14 cellular contexts compared by ENCODE assay signal in genomic region chr11:44767421-44767820, GRCh38. TPM values are rescaled to one million over a fixed set of nuclear protein-coding genes. Genes with fewer than 3 reads are reported as not detected.
DNase-seq lines count a peak whose midpoint lies in the region; ATAC-seq and TF ChIP-seq lines count a peak whose summit lies in the region.
"Had no signal": no experiment of that assay in that cellular context is flagged by ENCODE, and none has a peak within 500 bp of the region (broad histone marks: within the 10 kb centered on the region; RNA-seq: fewer than 3 reads in every experiment).

No MANE protein-coding gene starts in this region.

- H4K20me1 ChIP-seq in hepatocyte (ENCODE audit: insufficient read depth, poor library complexity, severe bottlenecking) (no peaks in the 10 kb centered on the region), PC-9 (ENCODE audit: insufficient read depth) (peaks cover 4% of the 10 kb centered on the region; the same call in 1 of the 2 replicates)

- H3F3A ChIP-seq in PC-9 (ENCODE audit: insufficient read depth, low read depth): no peaks in the 10 kb centered on the region

- ATAC-seq in HG03175 (IDR thresholded peaks at IDR 0.05; ENCODE audit: unreplicated experiment) (no peak), HG02938 (IDR thresholded peaks at IDR 0.05; ENCODE audit: unreplicated experiment) (no peak)
- ATAC-seq: activated CD8-positive, alpha-beta T cell treated with anti-CD3 and anti-CD28 coated beads for 36 hours had no signal

- WGBS in hepatocyte (ENCODE audit: low lambda C conversion rate, missing lambda C conversion rate): 77% methylated on average over 1 of the region's 1 CpG
- WGBS in stomach, 5 donors: 62 to 81% (median 68%) methylated on average over 1 of the region's 1 CpG

- H3K79me2 ChIP-seq in hepatocyte: no peaks in the 10 kb centered on the region
- H3K79me2 ChIP-seq in PC-9 (ENCODE audit: low read depth): no peaks in the 10 kb centered on the region

- no peak overlapping the region for H2AFZ ChIP-seq in hepatocyte
- H2AFZ ChIP-seq in PC-9: no peak overlapping the region

- POLR2A ChIA-PET in PC-9 (lab: Charles Lee; ENCODE audit: unreplicated experiment): no interaction called here

- TF ChIP-seq CTCF in coronary artery (IDR thresholded peaks at IDR 0.05): no peak
- no peak for TF ChIP-seq CTCF in hepatocyte (IDR thresholded peaks at IDR 0.05; ENCODE audit: poor library complexity)
- TF ChIP-seq CTCF in stomach (IDR thresholded peaks at IDR 0.05): no peak
- TF ChIP-seq CTCF in PC-9 (conservative IDR thresholded peaks at IDR 0.05): no peak

- no peak for TF ChIP-seq EP300 in stomach (IDR thresholded peaks at IDR 0.05)

- H3K27ac ChIP-seq in coronary artery: peak overlapping the region; percentile 68 to 83
- H3K27ac ChIP-seq in hepatocyte: peak overlapping the region; percentile 95
- H3K27ac ChIP-seq in stomach: peak overlapping the region in 4 of 5 donors; percentile 72 to 78 (median 72)
- no peak overlapping the region for H3K27ac ChIP-seq in PC-9

- intact Hi-C loops in stomach (cut with DNase I; ENCODE audit: low total_unique reads) (no loop called here), PC-9 (cut with micrococcal nuclease; ENCODE audit: unreplicated experiment) (no loop called here)

- H3K27me3 ChIP-seq in hepatocyte: no peaks in the 10 kb centered on the region
- no peaks in the 10 kb centered on the region for H3K27me3 ChIP-seq in stomach
- peaks cover 13% of the 10 kb centered on the region; the same call in 1 of the 2 replicates for H3K27me3 ChIP-seq in PC-9 (ENCODE audit: insufficient read depth, low read depth)
- H3K27me3 ChIP-seq: BE2C, colonic mucosa had no signal

- BruUV-seq in PC-9 (replicated peaks; lab: Mats Ljungman, UMichigan): no TSS peak

- H3K4me1 ChIP-seq in hepatocyte (ENCODE audit: insufficient read depth): peaks cover 9% of the 10 kb centered on the region
- peaks cover 9 to 48% (median 27%) of the 10 kb centered on the region in 4 donors for H3K4me1 ChIP-seq in stomach
- no peaks in the 10 kb centered on the region for H3K4me1 ChIP-seq in PC-9 (replicated peaks; ENCODE audit: insufficient read depth)
- H3K4me1 ChIP-seq: colonic mucosa had no signal

- H3K4me3 ChIP-seq in coronary artery (no peak overlapping the region), hepatocyte (no peak overlapping the region), stomach (no peak overlapping the region), PC-9 (no peak overlapping the region)
- H3K4me3 ChIP-seq: colonic mucosa had no signal

- H3K9me2 ChIP-seq in hepatocyte (replicated peaks; ENCODE audit: insufficient read depth): no peaks in the 10 kb centered on the region
- no peaks in the 10 kb centered on the region; the same call in 1 of the 2 replicates for H3K9me2 ChIP-seq in PC-9 (ENCODE audit: insufficient read depth)

- TF ChIP-seq POLR2A in stomach (IDR thresholded peaks at IDR 0.05): no peak

- H3K9me3 ChIP-seq in hepatocyte (ENCODE audit: low read depth): no peaks in the 10 kb centered on the region
- H3K9me3 ChIP-seq in stomach: no peaks in the 10 kb centered on the region
- H3K9me3 ChIP-seq in PC-9 (ENCODE audit: insufficient read depth, low read depth): no peaks in the 10 kb centered on the region
- H3K9me3 ChIP-seq: BE2C, colonic mucosa had no signal

- DNase-seq in M059J (ENCODE audit: low read depth) (peak; percentile 56), coronary artery (ENCODE audit: low spot score) (no peak), hepatocyte (ENCODE audit: low spot score) (no peak), stomach (no peak), PC-9 (no peak), Kasumi-1 (lab: John Stamatoyannopoulos, UW) (no peak)
- DNase-seq: activated CD8-positive, alpha-beta T cell treated with anti-CD3 and anti-CD28 coated beads for 36 hours; BE2C; colonic mucosa; Karpas-422; stimulated activated CD4-positive, alpha-beta T cell treated with anti-CD3 and anti-CD28 coated beads, Interleukin-15, amount 100 ng/mL, for 24 hours had no signal

- CTCF ChIA-PET in PC-9 (lab: Charles Lee): no interaction called here

- H3K4me2 ChIP-seq in hepatocyte: no peak overlapping the region
- no peak overlapping the region for H3K4me2 ChIP-seq in PC-9

- H3K36me3 ChIP-seq in hepatocyte (replicated peaks; ENCODE audit: insufficient read depth, low read depth) (no peaks in the 10 kb centered on the region), stomach (no peaks in the 10 kb centered on the region), PC-9 (ENCODE audit: low read depth) (no peaks in the 10 kb centered on the region)
- H3K36me3 ChIP-seq: BE2C, colonic mucosa had no signal

RNA-seq across cellular contexts. Expression of gene TSPAN18, which starts 40.7 kb away (rescaled TPM):
- 1.1 and 2.5 TPM in 2 replicates for total RNA-seq in M059J (2014; rRNA removed; shearing (Covaris generic))
- total RNA-seq in hepatocyte: 9.5 and 12.8 TPM in 2 replicates
- 21.5 and 25.1 TPM in 2 replicates for polyA plus RNA-seq in hepatocyte
- 10 to 100 TPM in 4 of 5 donors, 1 to 10 TPM in 1; 9.1 to 60.3 (median 25.9) TPM for total RNA-seq in stomach
- polyA plus RNA-seq in stomach: 1 to 10 TPM; 2.1 to 6.6 (median 2.3) TPM
- total RNA-seq in PC-9 (2021): not detected in 2 replicates
- total RNA-seq: NCI-H460 had no signal
